In genomic region chr13:73901324-73902068, GRCh38 we compare ENCODE assay signal across 23 cellular contexts.
DNase-seq lines count a peak whose midpoint lies in the region; ATAC-seq and TF ChIP-seq lines count a peak whose summit lies in the region.
"Had no signal": no experiment of that assay in that cellular context is flagged by ENCODE, and none has a peak within 500 bp of the region (broad histone marks: within the 10 kb centered on the region; RNA-seq: fewer than 3 reads in every experiment).

No MANE protein-coding gene starts in this region.

- H3K27me3 ChIP-seq in smooth muscle cell (ENCODE audit: low read depth): no peaks in the 10 kb centered on the region

- no peaks in the 10 kb centered on the region for H3K9me3 ChIP-seq in smooth muscle cell (replicated peaks; ENCODE audit: low read depth)
- H3K9me3 ChIP-seq: A549 had no signal

- no peaks in the 10 kb centered on the region for H3K36me3 Mint-ChIP-seq in activated T-cell treated with anti-CD3 and anti-CD28 coated beads, Interleukin-2, amount 50 U/mL, for 72 hours (ENCODE audit: insufficient read depth in 2 of 2)
- peaks cover 14% of the 10 kb centered on the region for H3K36me3 Mint-ChIP-seq in activated T-cell treated with anti-CD3 and anti-CD28 coated beads, Interleukin-2, amount 50 U/mL, for 4 hours (ENCODE audit: insufficient read depth)
- H3K36me3 Mint-ChIP-seq in MCF 10A (ENCODE audit: insufficient read depth, unreplicated experiment): no peaks in the 10 kb centered on the region
- H3K36me3 Mint-ChIP-seq in progenitor cell of endocrine pancreas (ENCODE audit: insufficient read depth): no peaks in the 10 kb centered on the region

- H3K79me2 ChIP-seq in smooth muscle cell (ENCODE audit: low read depth): no peaks in the 10 kb centered on the region

- no peak overlapping the region for H2AFZ ChIP-seq in smooth muscle cell (ENCODE audit: low read depth)

- CTCF ChIA-PET in HEK293T (lab: Yijun Ruan, JAX): no interaction called here
- CTCF ChIA-PET in MCF 10A (lab: Yijun Ruan, JAX): interaction anchor here (0.5 kb wide), 1 partner anchor 1259 kb away, joined by 4 read pairs; no protein-coding TSS in a partner anchor

- no peak for TF ChIP-seq CTCF in smooth muscle cell (IDR thresholded peaks at IDR 0.05; ENCODE audit: borderline replicate concordance, insufficient read depth, poor library complexity, severe bottlenecking)
- no peak for TF ChIP-seq CTCF in MCF 10A (IDR thresholded peaks at IDR 0.05; ENCODE audit: unreplicated experiment)
- TF ChIP-seq CTCF in progenitor cell of endocrine pancreas (IDR thresholded peaks at IDR 0.05; ENCODE audit: unreplicated experiment): no peak

- no peaks in the 10 kb centered on the region for H3F3A ChIP-seq in smooth muscle cell (ENCODE audit: low read depth)

- no peak for DNase-seq in activated T-cell treated with anti-CD3 and anti-CD28 coated beads, Interleukin-2, amount 50 U/mL, for 72 hours
- DNase-seq in activated T-cell treated with anti-CD3 and anti-CD28 coated beads, Interleukin-2, amount 50 U/mL, for 4 hours: no peak
- DNase-seq in HEK293T (ENCODE audit: extremely low spot score) (no peak), NCI-H69 (lab: John Stamatoyannopoulos, UW) (peak; percentile 91), smooth muscle cell (lab: John Stamatoyannopoulos, UW; ENCODE audit: unreplicated experiment) (no peak), MCF 10A (ENCODE audit: unreplicated experiment) (no peak), progenitor cell of endocrine pancreas (ENCODE audit: low spot score, unreplicated experiment) (no peak)
- DNase-seq: CD8-positive, alpha-beta memory T cell; DMS 273 treated with DMSO at 0.1 percent for 48 hours; DMS79 treated with DMSO at 0.1 percent for 48 hours; GF-D8; Kasumi-1; NCI-H1694 treated with DMSO at 0.1 percent for 48 hours; NCI-H2081; NCI-H2171 treated with DMSO at 0.1 percent for 48 hours; NCI-H446; NCI-H526; T-helper 17 cell had no signal

- no TSS peak for BruUV-seq in MCF 10A (replicated peaks; lab: Mats Ljungman, UMichigan)

- H3K4me3 ChIP-seq in smooth muscle cell: no peak overlapping the region
- H3K4me3 ChIP-seq: A549 had no signal

- no peaks in the 10 kb centered on the region for H4K20me1 ChIP-seq in smooth muscle cell (ENCODE audit: low read depth)

- POLR2A ChIA-PET in HEK293T (lab: Yijun Ruan, JAX) (no interaction called here), MCF 10A (lab: Yijun Ruan, JAX) (no interaction called here)

- peak overlapping the region; percentile 22 for H3K4me2 ChIP-seq in smooth muscle cell
- H3K4me2 ChIP-seq: A549 had no signal

- H3K27ac ChIP-seq in smooth muscle cell (ENCODE audit: low read depth): peak overlapping the region; percentile 23
- H3K27ac ChIP-seq: A549, C4-2B had no signal

- H3K4me3 Mint-ChIP-seq in activated T-cell treated with anti-CD3 and anti-CD28 coated beads, Interleukin-2, amount 50 U/mL, for 72 hours: no peak overlapping the region
- H3K4me3 Mint-ChIP-seq in activated T-cell treated with anti-CD3 and anti-CD28 coated beads, Interleukin-2, amount 50 U/mL, for 4 hours: no peak overlapping the region
- H3K4me3 Mint-ChIP-seq in MCF 10A (ENCODE audit: unreplicated experiment) (no peak overlapping the region), progenitor cell of endocrine pancreas (ENCODE audit: low read depth) (no peak overlapping the region)
- H3K4me3 Mint-ChIP-seq: CD8-positive, alpha-beta memory T cell; T-helper 17 cell had no signal

- intact Hi-C loops in MCF 10A (cut with micrococcal nuclease): no loop called here

- H3K4me1 ChIP-seq in smooth muscle cell (ENCODE audit: low read depth): no peaks in the 10 kb centered on the region
- H3K4me1 ChIP-seq: A549 had no signal

- no peaks in the 10 kb centered on the region for H3K36me3 ChIP-seq in smooth muscle cell (ENCODE audit: low read depth)

- no peak for ATAC-seq in activated T-cell treated with anti-CD3 and anti-CD28 coated beads, Interleukin-2, amount 50 U/mL, for 72 hours (replicated peaks in 1 of 2)
- ATAC-seq in activated T-cell treated with anti-CD3 and anti-CD28 coated beads, Interleukin-2, amount 50 U/mL, for 4 hours: no peak
- ATAC-seq: A549, HepG2, SK-N-SH treated with all-trans-retinoic acid at 6 μM for 48 hours, T-helper 17 cell had no signal

- H3K4me1 Mint-ChIP-seq in activated T-cell treated with anti-CD3 and anti-CD28 coated beads, Interleukin-2, amount 50 U/mL, for 72 hours (ENCODE audit: low read depth): peaks cover 11% of the 10 kb centered on the region
- peaks cover 48% of the 10 kb centered on the region for H3K4me1 Mint-ChIP-seq in activated T-cell treated with anti-CD3 and anti-CD28 coated beads, Interleukin-2, amount 50 U/mL, for 4 hours (ENCODE audit: low read depth)
- H3K4me1 Mint-ChIP-seq in MCF 10A (ENCODE audit: insufficient read depth, unreplicated experiment) (no peaks in the 10 kb centered on the region), progenitor cell of endocrine pancreas (ENCODE audit: low read depth) (peaks cover 2% of the 10 kb centered on the region)

- 33% methylated on average over 1 of the region's 1 CpG for WGBS in smooth muscle cell (ENCODE audit: low lambda C conversion rate)

- H3K9me3 Mint-ChIP-seq in activated T-cell treated with anti-CD3 and anti-CD28 coated beads, Interleukin-2, amount 50 U/mL, for 72 hours: no peaks in the 10 kb centered on the region
- H3K9me3 Mint-ChIP-seq in activated T-cell treated with anti-CD3 and anti-CD28 coated beads, Interleukin-2, amount 50 U/mL, for 4 hours: no peaks in the 10 kb centered on the region
- no peaks in the 10 kb centered on the region for H3K9me3 Mint-ChIP-seq in MCF 10A (ENCODE audit: unreplicated experiment)
- no peaks in the 10 kb centered on the region for H3K9me3 Mint-ChIP-seq in progenitor cell of endocrine pancreas (ENCODE audit: low read depth)

- H3K9ac ChIP-seq in smooth muscle cell (ENCODE audit: low read depth): no peak overlapping the region

- H3K27ac Mint-ChIP-seq in activated T-cell treated with anti-CD3 and anti-CD28 coated beads, Interleukin-2, amount 50 U/mL, for 72 hours: peak overlapping the region; percentile 61
- H3K27ac Mint-ChIP-seq in MCF 10A (ENCODE audit: low read depth, unreplicated experiment): no peak overlapping the region
- H3K27ac Mint-ChIP-seq in progenitor cell of endocrine pancreas: no peak overlapping the region
- H3K27ac Mint-ChIP-seq: B cell, T-helper 17 cell had no signal

- no peaks in the 10 kb centered on the region for H3K27me3 Mint-ChIP-seq in activated T-cell treated with anti-CD3 and anti-CD28 coated beads, Interleukin-2, amount 50 U/mL, for 72 hours (ENCODE audit: low read depth)
- H3K27me3 Mint-ChIP-seq in activated T-cell treated with anti-CD3 and anti-CD28 coated beads, Interleukin-2, amount 50 U/mL, for 4 hours (ENCODE audit: low read depth): no peaks in the 10 kb centered on the region
- H3K27me3 Mint-ChIP-seq in MCF 10A (ENCODE audit: insufficient read depth, unreplicated experiment) (no peaks in the 10 kb centered on the region), progenitor cell of endocrine pancreas (no peaks in the 10 kb centered on the region)
- H3K27me3 Mint-ChIP-seq: B cell; CD8-positive, alpha-beta memory T cell; T-helper 17 cell had no signal

TF ChIP-seq in HEK293T, 16 proteins besides CTCF, POLR2A, EP300 and RAD21:
- TF ChIP-seq FOXM1 (IDR thresholded peaks at IDR 0.05; ENCODE audit: borderline replicate concordance) (no peak), SUZ12 (IDR thresholded peaks at IDR 0.05) (no peak), FOXA1 (IDR thresholded peaks at IDR 0.05) (no peak), NFRKB (IDR thresholded peaks at IDR 0.05) (no peak), FOXK2 (IDR thresholded peaks at IDR 0.05) (no peak), ARNT (IDR thresholded peaks at IDR 0.05) (no peak), ELF4 (IDR thresholded peaks at IDR 0.05) (no peak), BHLHE40 (IDR thresholded peaks at IDR 0.05; ENCODE audit: borderline replicate concordance) (no peak), TARDBP (IDR thresholded peaks at IDR 0.05) (no peak), ZNF384 (IDR thresholded peaks at IDR 0.05) (no peak), LEF1 (IDR thresholded peaks at IDR 0.05; ENCODE audit: borderline replicate concordance) (no peak), HDGF (IDR thresholded peaks at IDR 0.05; ENCODE audit: borderline replicate concordance) (no peak), CTBP1 (IDR thresholded peaks at IDR 0.05; ENCODE audit: borderline replicate concordance) (0 out of 2 replicates have a peak, but pooled peaks have one; percentile 25), SP1 (IDR thresholded peaks at IDR 0.05) (no peak), L3MBTL2 (conservative IDR thresholded peaks at IDR 0.05) (no peak), PKNOX1 (IDR thresholded peaks at IDR 0.05) (peak; percentile 88)
